1 cellular context compared by ENCODE assay signal in genomic region chr11:103948331-103948730, GRCh38.
TF ChIP-seq lines count a peak whose summit lies in the region.

No MANE protein-coding gene starts in this region.

TF ChIP-seq in endothelial cell of umbilical vein, 7 proteins besides CTCF, POLR2A, EP300 and RAD21 (continued from another document):
- TF ChIP-seq JUN (IDR thresholded peaks at IDR 0.05; ENCODE audit: borderline replicate concordance, insufficient read depth, insufficient read length, low read depth): no peak
- TF ChIP-seq MYC (IDR thresholded peaks at IDR 0.05; ENCODE audit: low read depth, low read length): no peak
- no peak for TF ChIP-seq EZH2 (IDR thresholded peaks at IDR 0.05; ENCODE audit: borderline replicate concordance, low read depth, low read length, severe bottlenecking)
